Comparison of ENCODE assay signal across 8 cellular contexts in genomic region chr1:21814241-21814918, GRCh38. TPM values are rescaled to one million over a fixed set of nuclear protein-coding genes. Genes with fewer than 3 reads are reported as not detected.
A peak's percentile ranks its signal among the peaks of the same experiment; 100 is the strongest.
DNase-seq lines count a peak whose midpoint lies in the region; TF ChIP-seq lines count a peak whose summit lies in the region.

No MANE protein-coding gene starts in this region.

- H3K4me3 ChIP-seq in esophagus muscularis mucosa: peak overlapping the region; percentile 40 to 56 (median 46)
- H3K4me3 ChIP-seq in neural progenitor cell: peak overlapping the region; percentile 53

- peak overlapping the region; percentile 66 for H3K4me2 ChIP-seq in neural progenitor cell

- H3K4me1 ChIP-seq in esophagus muscularis mucosa (peaks cover 7 to 22% (median 14%) of the 10 kb centered on the region in 4 donors), neural progenitor cell (no peaks in the 10 kb centered on the region)

- peaks cover 31% of the 10 kb centered on the region for H3K4me1 Mint-ChIP-seq in neural progenitor cell

- no peak for TF ChIP-seq POLR2A in esophagus muscularis mucosa (IDR thresholded peaks at IDR 0.05; ENCODE audit: low read depth)

- H3K4me3 Mint-ChIP-seq in neural progenitor cell: peak overlapping the region; percentile 77

- TF ChIP-seq EP300 in esophagus muscularis mucosa (IDR thresholded peaks at IDR 0.05): no peak

- peak overlapping the region; percentile 78 for H2AFZ ChIP-seq in neural progenitor cell (replicated peaks)

- no peak overlapping the region for H3K27ac Mint-ChIP-seq in neural progenitor cell

- no peaks in the 10 kb centered on the region for H3K79me2 ChIP-seq in neural progenitor cell (ENCODE audit: low read depth)

- no peak overlapping the region for H3K9ac ChIP-seq in neural progenitor cell

- H3K36me3 Mint-ChIP-seq in neural progenitor cell: no peaks in the 10 kb centered on the region

- DNase-seq in DMS53 (lab: John Stamatoyannopoulos, UW): peak; percentile 72
- DNase-seq in DMS53 treated with DMSO at 0.1 percent for 48 hours (lab: John Stamatoyannopoulos, UW; ENCODE audit: unreplicated experiment): no peak
- peak; percentile 6 for DNase-seq in activated CD4-positive, alpha-beta T cell treated with anti-CD3 and anti-CD28 coated beads, Interleukin-2, amount 50 U/mL, for 1 hour
- no peak for DNase-seq in esophagus muscularis mucosa (ENCODE audit: extremely low spot score)
- peak; percentile 85 for DNase-seq in neural progenitor cell (ENCODE audit: low spot score)
- DNase-seq in kidney tubule cell (ENCODE audit: low spot score): no peak
- DNase-seq in NK-92 treated with Interleukin-12 subunit alpha and Interleukin-12 subunit beta, amount 100 ng/mL, for 24 hours (lab: John Stamatoyannopoulos, UW): no peak
- DNase-seq in NCI-H1930 (lab: John Stamatoyannopoulos, UW): no peak

- H3K36me3 ChIP-seq in esophagus muscularis mucosa (no peaks in the 10 kb centered on the region), neural progenitor cell (no peaks in the 10 kb centered on the region)

- H3K9me3 ChIP-seq in esophagus muscularis mucosa (no peaks in the 10 kb centered on the region), neural progenitor cell (ENCODE audit: low read depth) (no peaks in the 10 kb centered on the region)

- TF ChIP-seq CTCF in esophagus muscularis mucosa (IDR thresholded peaks at IDR 0.05) (peak; percentile 47 to 62 (median 55)), neural progenitor cell (IDR thresholded peaks at IDR 0.05) (peak; percentile 83)

- H3K9me3 Mint-ChIP-seq in neural progenitor cell: no peaks in the 10 kb centered on the region

- intact Hi-C loops in esophagus muscularis mucosa (cut with DNase I): no loop called here

- H3K27me3 Mint-ChIP-seq in neural progenitor cell (ENCODE audit: insufficient read depth, low read depth): peaks cover 4% of the 10 kb centered on the region

- peaks cover 0 to 15% (median 8%) of the 10 kb centered on the region in 4 donors for H3K27me3 ChIP-seq in esophagus muscularis mucosa
- peaks cover 13% of the 10 kb centered on the region for H3K27me3 ChIP-seq in neural progenitor cell

- H3K27ac ChIP-seq in esophagus muscularis mucosa (replicated peaks in 1 of 4) (no peak overlapping the region), neural progenitor cell (no peak overlapping the region)

- H4K20me1 ChIP-seq in neural progenitor cell (ENCODE audit: low read depth): no peaks in the 10 kb centered on the region

- WGBS in esophagus muscularis mucosa: 10% methylated on average over 41 of the region's 65 CpGs

- H3F3A ChIP-seq in neural progenitor cell (ENCODE audit: low read depth): peaks cover 5% of the 10 kb centered on the region

RNA-seq across cellular contexts. Expression of gene LDLRAD2, which starts 2.3 kb away (rescaled TPM):
- total RNA-seq in esophagus muscularis mucosa (not detected), neural progenitor cell (ENCODE audit: low replicate concordance) (0.67 and 1.2 TPM in 2 replicates)

RNA-seq across cellular contexts. Expression of gene USP48, which starts 31.4 kb away (rescaled TPM):
- total RNA-seq in esophagus muscularis mucosa (10 to 100 TPM; 29.3 to 46.5 (median 37.7) TPM), neural progenitor cell (ENCODE audit: low replicate concordance) (34.5 and 50.3 TPM in 2 replicates)

Comparison
In these comparisons a context has a peak if more than half of its experiments do, and no peak if none do; other contexts are left out.
1. DNase-seq: peak in DMS53 (single experiment), activated CD4-positive, alpha-beta T cell treated with anti-CD3 and anti-CD28 coated beads, Interleukin-2, amount 50 U/mL, for 1 hour (single experiment) and neural progenitor cell (single experiment); none in DMS53 treated with DMSO at 0.1 percent for 48 hours (single experiment), esophagus muscularis mucosa (single experiment), kidney tubule cell (single experiment), NK-92 treated with Interleukin-12 subunit alpha and Interleukin-12 subunit beta, amount 100 ng/mL, for 24 hours (single experiment) and NCI-H1930 (0 of 2).